ENCODE assay signal across 9 cellular contexts in genomic region chr1:221715321-221716169, GRCh38. TPM values are rescaled to one million over a fixed set of nuclear protein-coding genes. Genes with fewer than 3 reads are reported as not detected.
A peak's percentile ranks its signal among the peaks of the same experiment; 100 is the strongest.
DNase-seq lines count a peak whose midpoint lies in the region; ATAC-seq and TF ChIP-seq lines count a peak whose summit lies in the region.
"Had no signal": no experiment of that assay in that cellular context is flagged by ENCODE, and none has a peak within 500 bp of the region (broad histone marks: within the 10 kb centered on the region; RNA-seq: fewer than 3 reads in every experiment).

No MANE protein-coding gene starts in this region.

- H3K36me3 ChIP-seq in muscle layer of colon (ENCODE audit: insufficient read depth, low read length) (no peaks in the 10 kb centered on the region), aorta (ENCODE audit: control insufficient read depth in 1 of 2, insufficient read depth in 2 of 2, low read length in 1 of 2) (no peaks in the 10 kb centered on the region)

- H3K9ac ChIP-seq in muscle layer of colon (ENCODE audit: low read length) = peak overlapping the region; percentile 3

- H3K4me1 ChIP-seq in muscle layer of colon (ENCODE audit: insufficient read depth, low read length) = peaks cover 85% of the 10 kb centered on the region
- H3K4me1 ChIP-seq in aorta (ENCODE audit: control insufficient read depth in 1 of 2, insufficient read depth in 2 of 2, low read length in 2 of 2) = peaks cover 0 to 7% of the 10 kb centered on the region in 2 donors

- no peaks in the 10 kb centered on the region for H3K27me3 ChIP-seq in muscle layer of colon (ENCODE audit: control insufficient read depth in 1 of 2, insufficient read depth in 2 of 2, low read length in 2 of 2)
- no peaks in the 10 kb centered on the region for H3K27me3 ChIP-seq in aorta (ENCODE audit: control insufficient read depth in 1 of 2, insufficient read depth in 2 of 2, low read length in 1 of 2)

- peak; percentile 81 for DNase-seq in EH (ENCODE audit: low read depth)
- DNase-seq in NCI-H2196 (lab: John Stamatoyannopoulos, UW; ENCODE audit: unreplicated experiment) = peak; percentile 89
- peak; percentile 60 for DNase-seq in choroid plexus epithelial cell (ENCODE audit: low read depth)
- DNase-seq in aorta = no peak
- DNase-seq: NCI-H226 had no signal

- WGBS in aorta, 2 donors = 83 to 84% methylated on average over 2 of the region's 2 CpGs

- intact Hi-C loops in aorta (cut with DNase I) = no loop called here

- H3K9me3 ChIP-seq in muscle layer of colon (ENCODE audit: low read length) = no peaks in the 10 kb centered on the region
- H3K9me3 ChIP-seq in aorta (ENCODE audit: control insufficient read depth, low read length) = no peaks in the 10 kb centered on the region

- no peak for TF ChIP-seq CTCF in choroid plexus epithelial cell (conservative IDR thresholded peaks at IDR 0.05; ENCODE audit: low read depth, low read length)

- H3K27ac ChIP-seq in muscle layer of colon (ENCODE audit: low read depth, low read length) (peak overlapping the region; percentile 74), aorta (ENCODE audit: low read depth in 1 of 2, low read length in 2 of 2) (no peak overlapping the region)

- ATAC-seq in aorta (ENCODE audit: low FRiP score) = no peak
- no peak for ATAC-seq in HG02884 (IDR thresholded peaks at IDR 0.05; ENCODE audit: unreplicated experiment)
- no peak for ATAC-seq in GM19455 (IDR thresholded peaks at IDR 0.05; ENCODE audit: unreplicated experiment)
- ATAC-seq in HG02588 (IDR thresholded peaks at IDR 0.05; ENCODE audit: unreplicated experiment) = no peak

- no peak overlapping the region for H3K4me3 ChIP-seq in choroid plexus epithelial cell (ENCODE audit: low read depth, low read length)
- H3K4me3 ChIP-seq in muscle layer of colon (ENCODE audit: low read depth in 1 of 2, low read length in 2 of 2) = no peak overlapping the region
- H3K4me3 ChIP-seq in aorta (ENCODE audit: low read length in 2 of 2) = no peak overlapping the region

RNA-seq across cellular contexts. Expression of gene DUSP10, which starts 26.3 kb away (rescaled TPM):
- 1 to 10 TPM; 4.2 to 5.3 TPM for total RNA-seq in aorta
- polyA plus RNA-seq in aorta = 1 to 10 TPM in 1 of 2 donors, under 1 TPM in 1; 0.33 to 5.4 TPM

Comparison
In these comparisons a context has a peak if more than half of its experiments do, and no peak if none do; other contexts are left out.
1. DNase-seq: peak in EH (single experiment), NCI-H2196 (single experiment) and choroid plexus epithelial cell (single experiment); none in aorta (0 of 2).